Comparison of ENCODE assay signal across 13 cellular contexts in genomic region chr10:75023074-75023473, GRCh38.
"Had no signal": no experiment of that assay in that cellular context is flagged by ENCODE, and none has a peak within 500 bp of the region (broad histone marks: within the 10 kb centered on the region; RNA-seq: fewer than 3 reads in every experiment).

No MANE protein-coding gene starts in this region.

- H3K27ac ChIP-seq: coronary artery, left ventricle myocardium inferior, neutrophil, skin epidermis, transverse colon, vagina had no signal

- H3K4me3 Mint-ChIP-seq: natural killer cell had no signal

- H3K9me3 Mint-ChIP-seq: natural killer cell had no signal

- DNase-seq: activated CD4-positive, alpha-beta T cell treated with anti-CD3 and anti-CD28 coated beads, Interleukin-2, amount 50 U/mL, for 1 hour; activated effector memory CD4-positive, alpha-beta T cell treated with Interleukin-2 at 50 U/mL for 16 hours; foreskin fibroblast; left ventricle myocardium inferior; natural killer cell; right cardiac atrium; stimulated activated CD4-positive, alpha-beta T cell treated with anti-CD3 and anti-CD28 coated beads, Interleukin-15, amount 100 ng/mL, for 24 hours; stimulated activated CD4-positive, alpha-beta T cell treated with anti-CD3 and anti-CD28 coated beads, Interleukin-4, amount 100 ng/mL, for 1 hour; transverse colon had no signal
